Comparison of ENCODE assay signal across 1 cellular context in genomic region chr22:41976070-41976901, GRCh38.
A peak's percentile ranks its signal among the peaks of the same experiment; 100 is the strongest.
TF ChIP-seq lines count a peak whose summit lies in the region.

No MANE protein-coding gene starts in this region.

TF ChIP-seq in H1, 55 proteins besides CTCF, POLR2A, EP300 and RAD21:
- TF ChIP-seq SIN3A (conservative IDR thresholded peaks at IDR 0.05 in 1 of 2, IDR thresholded peaks at IDR 0.05 in 1 of 2; ENCODE audit: low read depth in 1 of 2, low read length in 2 of 2) (no peak), KDM1A (IDR thresholded peaks at IDR 0.05; ENCODE audit: borderline replicate concordance, low read length) (no peak), FOSL1 (IDR thresholded peaks at IDR 0.05; ENCODE audit: insufficient read depth, low read depth, low read length) (no peak), SAP30 (IDR thresholded peaks at IDR 0.05; ENCODE audit: insufficient read depth, insufficient replicate concordance, low read length) (no peak), TBP (IDR thresholded peaks at IDR 0.05; ENCODE audit: low read depth, low read length) (no peak), MAFK (IDR thresholded peaks at IDR 0.05; ENCODE audit: low read depth, low read length) (no peak), CTBP2 (IDR thresholded peaks at IDR 0.05; ENCODE audit: borderline replicate concordance, insufficient read depth, insufficient read length, low read length) (no peak), SIRT6 (IDR thresholded peaks at IDR 0.05; ENCODE audit: low read length) (no peak), MAX (IDR thresholded peaks at IDR 0.05) (no peak; the same call in 1 of the 2 replicates), PHF8 (conservative IDR thresholded peaks at IDR 0.05; ENCODE audit: low read depth, low read length) (peak; percentile 35; the same call in 1 of the 2 replicates), SRF (IDR thresholded peaks at IDR 0.05; ENCODE audit: low read depth, low read length) (no peak), ASH2L (IDR thresholded peaks at IDR 0.05; ENCODE audit: low read length) (no peak), JUN (IDR thresholded peaks at IDR 0.05; ENCODE audit: low read depth, low read length) (no peak), HDAC2 (IDR thresholded peaks at IDR 0.05; ENCODE audit: borderline replicate concordance in 1 of 2, low read depth in 2 of 2, low read length in 2 of 2) (no peak; a peak in 1 of 4 replicates), CREB1 (IDR thresholded peaks at IDR 0.05) (no peak), CHD1 (IDR thresholded peaks at IDR 0.05; ENCODE audit: low read depth, low read length) (no peak), EZH2 (IDR thresholded peaks at IDR 0.05; ENCODE audit: low read depth, low read length, severe bottlenecking) (peak; percentile 36), YY1 (IDR thresholded peaks at IDR 0.05; ENCODE audit: low read depth, low read length) (no peak), BACH1 (IDR thresholded peaks at IDR 0.05; ENCODE audit: low read length) (peak; percentile 55), EGR1 (IDR thresholded peaks at IDR 0.05; ENCODE audit: borderline replicate concordance, low read depth, low read length) (peak; percentile 65; the same call in 1 of the 2 replicates), RXRA (IDR thresholded peaks at IDR 0.05; ENCODE audit: insufficient read depth, low read depth, low read length) (no peak), USF2 (IDR thresholded peaks at IDR 0.05; ENCODE audit: low read length) (peak; percentile 55), CEBPB (IDR thresholded peaks at IDR 0.05; ENCODE audit: low read depth, low read length) (no peak), TEAD4 (IDR thresholded peaks at IDR 0.05; ENCODE audit: low read depth, low read length) (no peak), GABPA (IDR thresholded peaks at IDR 0.05; ENCODE audit: borderline replicate concordance, insufficient read depth, low read length) (no peak), SIX5 (IDR thresholded peaks at IDR 0.05; ENCODE audit: low read depth, low read length) (no peak), CBX8 (IDR thresholded peaks at IDR 0.05; ENCODE audit: borderline replicate concordance, low read depth, low read length) (no peak), KDM5A (IDR thresholded peaks at IDR 0.05; ENCODE audit: low read length) (no peak), CHD2 (IDR thresholded peaks at IDR 0.05; ENCODE audit: low read length) (no peak), RFX5 (IDR thresholded peaks at IDR 0.05; ENCODE audit: borderline replicate concordance, low read depth, low read length) (no peak), SP2 (IDR thresholded peaks at IDR 0.05; ENCODE audit: low read length) (no peak), E2F6 (IDR thresholded peaks at IDR 0.05) (no peak), SP4 (IDR thresholded peaks at IDR 0.05; ENCODE audit: low read length) (no peak), KDM4A (IDR thresholded peaks at IDR 0.05; ENCODE audit: low read depth, low read length, severe bottlenecking) (peak; percentile 95)
